Comparison of ENCODE assay signal across 1 cellular context in the genomic region with DNA sequence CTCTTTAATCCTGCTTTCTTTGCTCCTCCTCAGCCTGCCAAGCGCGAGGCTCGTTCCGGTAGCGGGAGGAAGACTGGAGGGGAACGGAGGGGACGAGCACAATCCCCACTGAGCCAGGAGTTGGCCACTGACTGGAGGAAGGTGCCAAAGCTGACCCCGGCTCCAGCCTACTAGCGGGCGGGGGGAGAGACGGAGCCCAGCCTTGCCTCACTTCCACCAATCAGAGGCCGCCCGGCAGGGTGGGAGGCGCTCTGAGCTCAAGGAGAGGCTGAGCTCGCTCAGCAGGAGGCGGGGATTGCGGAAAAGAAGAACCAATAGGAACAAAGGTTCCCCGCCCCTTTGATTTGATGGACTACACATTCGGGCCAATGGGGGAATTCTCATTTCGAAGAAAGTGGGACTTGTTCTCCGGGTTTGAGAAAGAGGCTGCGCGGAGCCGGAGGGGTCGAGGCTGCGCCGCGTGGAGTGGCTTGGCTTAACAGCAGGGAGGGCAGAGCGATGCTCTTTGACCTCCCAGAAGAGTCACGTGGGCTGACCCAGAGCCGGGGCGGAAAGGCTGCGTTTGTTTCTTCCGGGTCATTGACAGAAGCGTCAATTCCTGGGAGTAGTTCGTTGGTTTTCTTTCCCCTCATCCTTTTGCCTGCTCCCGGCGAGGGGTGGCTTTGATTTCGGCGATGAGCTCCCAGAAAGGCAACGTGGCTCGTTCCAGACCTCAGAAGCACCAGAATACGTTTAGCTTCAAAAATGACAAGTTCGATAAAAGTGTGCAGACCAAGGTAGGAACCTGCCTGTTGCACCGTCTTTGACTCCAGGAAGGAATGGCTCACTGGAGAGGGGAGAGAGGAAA.
TF ChIP-seq lines count a peak whose summit lies in the region.

TSS of gene ABHD17B (minus strand) at position 133 of the 847 bp plus-strand sequence. CDS start 36,113 bp downstream, outside the sequence.
A gene with protein sequence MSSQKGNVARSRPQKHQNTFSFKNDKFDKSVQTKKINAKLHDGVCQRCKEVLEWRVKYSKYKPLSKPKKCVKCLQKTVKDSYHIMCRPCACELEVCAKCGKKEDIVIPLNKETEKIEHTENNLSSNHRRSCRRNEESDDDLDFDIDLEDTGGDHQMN (plus strand): TSS at position 579 of the 847 bp plus-strand sequence. CDS start 96 bp downstream, at position 675.

TF ChIP-seq in HepG2, 621 proteins besides CTCF, POLR2A, EP300 and RAD21 (continued from another document and continues in another):
- TF ChIP-seq, protein P1, sequence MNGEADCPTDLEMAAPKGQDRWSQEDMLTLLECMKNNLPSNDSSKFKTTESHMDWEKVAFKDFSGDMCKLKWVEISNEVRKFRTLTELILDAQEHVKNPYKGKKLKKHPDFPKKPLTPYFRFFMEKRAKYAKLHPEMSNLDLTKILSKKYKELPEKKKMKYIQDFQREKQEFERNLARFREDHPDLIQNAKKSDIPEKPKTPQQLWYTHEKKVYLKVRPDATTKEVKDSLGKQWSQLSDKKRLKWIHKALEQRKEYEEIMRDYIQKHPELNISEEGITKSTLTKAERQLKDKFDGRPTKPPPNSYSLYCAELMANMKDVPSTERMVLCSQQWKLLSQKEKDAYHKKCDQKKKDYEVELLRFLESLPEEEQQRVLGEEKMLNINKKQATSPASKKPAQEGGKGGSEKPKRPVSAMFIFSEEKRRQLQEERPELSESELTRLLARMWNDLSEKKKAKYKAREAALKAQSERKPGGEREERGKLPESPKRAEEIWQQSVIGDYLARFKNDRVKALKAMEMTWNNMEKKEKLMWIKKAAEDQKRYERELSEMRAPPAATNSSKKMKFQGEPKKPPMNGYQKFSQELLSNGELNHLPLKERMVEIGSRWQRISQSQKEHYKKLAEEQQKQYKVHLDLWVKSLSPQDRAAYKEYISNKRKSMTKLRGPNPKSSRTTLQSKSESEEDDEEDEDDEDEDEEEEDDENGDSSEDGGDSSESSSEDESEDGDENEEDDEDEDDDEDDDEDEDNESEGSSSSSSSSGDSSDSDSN (CRISPR knock-in tag; IDR thresholded peaks at IDR 0.05): peak; percentile 96
- peak; percentile 88 for TF ChIP-seq ZNF816 (CRISPR knock-in tag; IDR thresholded peaks at IDR 0.05; ENCODE audit: borderline replicate concordance)
- TF ChIP-seq HNRNPK (IDR thresholded peaks at IDR 0.05; ENCODE audit: low read depth, low read length, poor library complexity, severe bottlenecking): no peak
- TF ChIP-seq TBX2 (CRISPR knock-in tag; IDR thresholded peaks at IDR 0.05; ENCODE audit: borderline replicate concordance): peak; percentile 81
- TF ChIP-seq PHF20 (CRISPR knock-in tag; IDR thresholded peaks at IDR 0.05): peak; percentile 74
- peak; percentile 71 for TF ChIP-seq TGIF2 (CRISPR knock-in tag; IDR thresholded peaks at IDR 0.05)
- peak; percentile 62 for TF ChIP-seq GATAD2A (CRISPR knock-in tag; IDR thresholded peaks at IDR 0.05)
- TF ChIP-seq, protein P2, sequence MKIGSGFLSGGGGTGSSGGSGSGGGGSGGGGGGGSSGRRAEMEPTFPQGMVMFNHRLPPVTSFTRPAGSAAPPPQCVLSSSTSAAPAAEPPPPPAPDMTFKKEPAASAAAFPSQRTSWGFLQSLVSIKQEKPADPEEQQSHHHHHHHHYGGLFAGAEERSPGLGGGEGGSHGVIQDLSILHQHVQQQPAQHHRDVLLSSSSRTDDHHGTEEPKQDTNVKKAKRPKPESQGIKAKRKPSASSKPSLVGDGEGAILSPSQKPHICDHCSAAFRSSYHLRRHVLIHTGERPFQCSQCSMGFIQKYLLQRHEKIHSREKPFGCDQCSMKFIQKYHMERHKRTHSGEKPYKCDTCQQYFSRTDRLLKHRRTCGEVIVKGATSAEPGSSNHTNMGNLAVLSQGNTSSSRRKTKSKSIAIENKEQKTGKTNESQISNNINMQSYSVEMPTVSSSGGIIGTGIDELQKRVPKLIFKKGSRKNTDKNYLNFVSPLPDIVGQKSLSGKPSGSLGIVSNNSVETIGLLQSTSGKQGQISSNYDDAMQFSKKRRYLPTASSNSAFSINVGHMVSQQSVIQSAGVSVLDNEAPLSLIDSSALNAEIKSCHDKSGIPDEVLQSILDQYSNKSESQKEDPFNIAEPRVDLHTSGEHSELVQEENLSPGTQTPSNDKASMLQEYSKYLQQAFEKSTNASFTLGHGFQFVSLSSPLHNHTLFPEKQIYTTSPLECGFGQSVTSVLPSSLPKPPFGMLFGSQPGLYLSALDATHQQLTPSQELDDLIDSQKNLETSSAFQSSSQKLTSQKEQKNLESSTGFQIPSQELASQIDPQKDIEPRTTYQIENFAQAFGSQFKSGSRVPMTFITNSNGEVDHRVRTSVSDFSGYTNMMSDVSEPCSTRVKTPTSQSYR (CRISPR knock-in tag; IDR thresholded peaks at IDR 0.05; ENCODE audit: borderline replicate concordance): peak; percentile 37; the same call in 1 of the 2 replicates
- TF ChIP-seq SOX13 (IDR thresholded peaks at IDR 0.05): no peak
- peak in 1 of 2 experiments; percentile 33; a peak in 1 of 4 replicates for TF ChIP-seq SOX13 (CRISPR knock-in tag; conservative IDR thresholded peaks at IDR 0.05 in 1 of 2, IDR thresholded peaks at IDR 0.05 in 1 of 2)
- TF ChIP-seq, protein P3, sequence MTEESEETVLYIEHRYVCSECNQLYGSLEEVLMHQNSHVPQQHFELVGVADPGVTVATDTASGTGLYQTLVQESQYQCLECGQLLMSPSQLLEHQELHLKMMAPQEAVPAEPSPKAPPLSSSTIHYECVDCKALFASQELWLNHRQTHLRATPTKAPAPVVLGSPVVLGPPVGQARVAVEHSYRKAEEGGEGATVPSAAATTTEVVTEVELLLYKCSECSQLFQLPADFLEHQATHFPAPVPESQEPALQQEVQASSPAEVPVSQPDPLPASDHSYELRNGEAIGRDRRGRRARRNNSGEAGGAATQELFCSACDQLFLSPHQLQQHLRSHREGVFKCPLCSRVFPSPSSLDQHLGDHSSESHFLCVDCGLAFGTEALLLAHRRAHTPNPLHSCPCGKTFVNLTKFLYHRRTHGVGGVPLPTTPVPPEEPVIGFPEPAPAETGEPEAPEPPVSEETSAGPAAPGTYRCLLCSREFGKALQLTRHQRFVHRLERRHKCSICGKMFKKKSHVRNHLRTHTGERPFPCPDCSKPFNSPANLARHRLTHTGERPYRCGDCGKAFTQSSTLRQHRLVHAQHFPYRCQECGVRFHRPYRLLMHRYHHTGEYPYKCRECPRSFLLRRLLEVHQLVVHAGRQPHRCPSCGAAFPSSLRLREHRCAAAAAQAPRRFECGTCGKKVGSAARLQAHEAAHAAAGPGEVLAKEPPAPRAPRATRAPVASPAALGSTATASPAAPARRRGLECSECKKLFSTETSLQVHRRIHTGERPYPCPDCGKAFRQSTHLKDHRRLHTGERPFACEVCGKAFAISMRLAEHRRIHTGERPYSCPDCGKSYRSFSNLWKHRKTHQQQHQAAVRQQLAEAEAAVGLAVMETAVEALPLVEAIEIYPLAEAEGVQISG (CRISPR knock-in tag; IDR thresholded peaks at IDR 0.05): peak; percentile 77
- TF ChIP-seq ZSCAN21 (CRISPR knock-in tag; IDR thresholded peaks at IDR 0.05; ENCODE audit: borderline replicate concordance): no peak; the same call in 1 of the 2 replicates
- TF ChIP-seq, protein P4, sequence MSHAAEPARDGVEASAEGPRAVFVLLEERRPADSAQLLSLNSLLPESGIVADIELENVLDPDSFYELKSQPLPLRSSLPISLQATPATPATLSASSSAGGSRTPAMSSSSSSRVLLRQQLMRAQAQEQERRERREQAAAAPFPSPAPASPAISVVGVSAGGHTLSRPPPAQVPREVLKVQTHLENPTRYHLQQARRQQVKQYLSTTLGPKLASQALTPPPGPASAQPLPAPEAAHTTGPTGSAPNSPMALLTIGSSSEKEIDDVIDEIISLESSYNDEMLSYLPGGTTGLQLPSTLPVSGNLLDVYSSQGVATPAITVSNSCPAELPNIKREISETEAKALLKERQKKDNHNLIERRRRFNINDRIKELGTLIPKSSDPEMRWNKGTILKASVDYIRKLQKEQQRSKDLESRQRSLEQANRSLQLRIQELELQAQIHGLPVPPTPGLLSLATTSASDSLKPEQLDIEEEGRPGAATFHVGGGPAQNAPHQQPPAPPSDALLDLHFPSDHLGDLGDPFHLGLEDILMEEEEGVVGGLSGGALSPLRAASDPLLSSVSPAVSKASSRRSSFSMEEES (CRISPR knock-in tag; IDR thresholded peaks at IDR 0.05): peak; percentile 89
- TF ChIP-seq, protein P5, sequence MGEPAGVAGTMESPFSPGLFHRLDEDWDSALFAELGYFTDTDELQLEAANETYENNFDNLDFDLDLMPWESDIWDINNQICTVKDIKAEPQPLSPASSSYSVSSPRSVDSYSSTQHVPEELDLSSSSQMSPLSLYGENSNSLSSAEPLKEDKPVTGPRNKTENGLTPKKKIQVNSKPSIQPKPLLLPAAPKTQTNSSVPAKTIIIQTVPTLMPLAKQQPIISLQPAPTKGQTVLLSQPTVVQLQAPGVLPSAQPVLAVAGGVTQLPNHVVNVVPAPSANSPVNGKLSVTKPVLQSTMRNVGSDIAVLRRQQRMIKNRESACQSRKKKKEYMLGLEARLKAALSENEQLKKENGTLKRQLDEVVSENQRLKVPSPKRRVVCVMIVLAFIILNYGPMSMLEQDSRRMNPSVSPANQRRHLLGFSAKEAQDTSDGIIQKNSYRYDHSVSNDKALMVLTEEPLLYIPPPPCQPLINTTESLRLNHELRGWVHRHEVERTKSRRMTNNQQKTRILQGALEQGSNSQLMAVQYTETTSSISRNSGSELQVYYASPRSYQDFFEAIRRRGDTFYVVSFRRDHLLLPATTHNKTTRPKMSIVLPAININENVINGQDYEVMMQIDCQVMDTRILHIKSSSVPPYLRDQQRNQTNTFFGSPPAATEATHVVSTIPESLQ (CRISPR knock-in tag; conservative IDR thresholded peaks at IDR 0.05): peak; percentile 34; the same call in 1 of the 2 replicates
- TF ChIP-seq, protein P6, sequence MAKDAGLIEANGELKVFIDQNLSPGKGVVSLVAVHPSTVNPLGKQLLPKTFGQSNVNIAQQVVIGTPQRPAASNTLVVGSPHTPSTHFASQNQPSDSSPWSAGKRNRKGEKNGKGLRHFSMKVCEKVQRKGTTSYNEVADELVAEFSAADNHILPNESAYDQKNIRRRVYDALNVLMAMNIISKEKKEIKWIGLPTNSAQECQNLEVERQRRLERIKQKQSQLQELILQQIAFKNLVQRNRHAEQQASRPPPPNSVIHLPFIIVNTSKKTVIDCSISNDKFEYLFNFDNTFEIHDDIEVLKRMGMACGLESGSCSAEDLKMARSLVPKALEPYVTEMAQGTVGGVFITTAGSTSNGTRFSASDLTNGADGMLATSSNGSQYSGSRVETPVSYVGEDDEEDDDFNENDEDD (CRISPR knock-in tag; IDR thresholded peaks at IDR 0.05; ENCODE audit: borderline replicate concordance): peak; percentile 68; the same call in 1 of the 2 replicates
- 0 out of 2 replicates have a peak, but pooled peaks have one; percentile 8 for TF ChIP-seq SSRP1 (CRISPR knock-in tag; IDR thresholded peaks at IDR 0.05)
- peak; percentile 61 for TF ChIP-seq REPIN1 (CRISPR knock-in tag; IDR thresholded peaks at IDR 0.05; ENCODE audit: borderline replicate concordance, low read depth)
- TF ChIP-seq, protein P7, sequence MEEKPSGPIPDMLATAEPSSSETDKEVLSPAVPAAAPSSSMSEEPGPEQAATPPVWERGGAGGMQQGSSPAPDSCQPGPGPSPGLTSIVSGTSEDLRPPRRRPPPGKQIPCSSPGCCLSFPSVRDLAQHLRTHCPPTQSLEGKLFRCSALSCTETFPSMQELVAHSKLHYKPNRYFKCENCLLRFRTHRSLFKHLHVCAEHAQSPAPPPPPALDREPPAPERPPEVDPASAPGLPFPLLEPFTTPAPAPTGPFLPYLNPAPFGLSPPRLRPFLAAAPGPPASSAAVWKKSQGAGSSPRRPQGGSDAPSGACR (CRISPR knock-in tag; IDR thresholded peaks at IDR 0.05): no peak
- no peak for TF ChIP-seq ZNF253 (CRISPR knock-in tag; IDR thresholded peaks at IDR 0.05; ENCODE audit: borderline replicate concordance)
- no peak for TF ChIP-seq ZUFSP (CRISPR knock-in tag; IDR thresholded peaks at IDR 0.05; ENCODE audit: borderline replicate concordance)
- TF ChIP-seq MEF2D (CRISPR knock-in tag; IDR thresholded peaks at IDR 0.05): 0 out of 2 replicates have a peak, but pooled peaks have one; percentile 29
- TF ChIP-seq IKZF4 (CRISPR knock-in tag; IDR thresholded peaks at IDR 0.05; ENCODE audit: borderline replicate concordance, low read depth, not compliant biosample characterization): peak; percentile 24
- TF ChIP-seq, protein P8, sequence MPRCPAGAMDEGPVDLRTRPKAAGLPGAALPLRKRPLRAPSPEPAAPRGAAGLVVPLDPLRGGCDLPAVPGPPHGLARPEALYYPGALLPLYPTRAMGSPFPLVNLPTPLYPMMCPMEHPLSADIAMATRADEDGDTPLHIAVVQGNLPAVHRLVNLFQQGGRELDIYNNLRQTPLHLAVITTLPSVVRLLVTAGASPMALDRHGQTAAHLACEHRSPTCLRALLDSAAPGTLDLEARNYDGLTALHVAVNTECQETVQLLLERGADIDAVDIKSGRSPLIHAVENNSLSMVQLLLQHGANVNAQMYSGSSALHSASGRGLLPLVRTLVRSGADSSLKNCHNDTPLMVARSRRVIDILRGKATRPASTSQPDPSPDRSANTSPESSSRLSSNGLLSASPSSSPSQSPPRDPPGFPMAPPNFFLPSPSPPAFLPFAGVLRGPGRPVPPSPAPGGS (CRISPR knock-in tag; IDR thresholded peaks at IDR 0.05): 0 out of 2 replicates have a peak, but pooled peaks have one; percentile 62
- TF ChIP-seq KLF9 (CRISPR knock-in tag; IDR thresholded peaks at IDR 0.05; ENCODE audit: low read depth): peak; percentile 45; the same call in 1 of the 2 replicates
- peak; percentile 31 for TF ChIP-seq ZFP1 (CRISPR knock-in tag; IDR thresholded peaks at IDR 0.05)
- no peak for TF ChIP-seq NCOR1 (IDR thresholded peaks at IDR 0.05; ENCODE audit: borderline replicate concordance, low read length)
- TF ChIP-seq THAP11 (CRISPR knock-in tag; IDR thresholded peaks at IDR 0.05): peak; percentile 91
- peak; percentile 58; the same call in 1 of the 3 replicates for TF ChIP-seq MXI1 (IDR thresholded peaks at IDR 0.05; ENCODE audit: borderline replicate concordance, low read depth, low read length)
- TF ChIP-seq DR1 (CRISPR knock-in tag; IDR thresholded peaks at IDR 0.05): peak; percentile 94
- TF ChIP-seq, protein P9, sequence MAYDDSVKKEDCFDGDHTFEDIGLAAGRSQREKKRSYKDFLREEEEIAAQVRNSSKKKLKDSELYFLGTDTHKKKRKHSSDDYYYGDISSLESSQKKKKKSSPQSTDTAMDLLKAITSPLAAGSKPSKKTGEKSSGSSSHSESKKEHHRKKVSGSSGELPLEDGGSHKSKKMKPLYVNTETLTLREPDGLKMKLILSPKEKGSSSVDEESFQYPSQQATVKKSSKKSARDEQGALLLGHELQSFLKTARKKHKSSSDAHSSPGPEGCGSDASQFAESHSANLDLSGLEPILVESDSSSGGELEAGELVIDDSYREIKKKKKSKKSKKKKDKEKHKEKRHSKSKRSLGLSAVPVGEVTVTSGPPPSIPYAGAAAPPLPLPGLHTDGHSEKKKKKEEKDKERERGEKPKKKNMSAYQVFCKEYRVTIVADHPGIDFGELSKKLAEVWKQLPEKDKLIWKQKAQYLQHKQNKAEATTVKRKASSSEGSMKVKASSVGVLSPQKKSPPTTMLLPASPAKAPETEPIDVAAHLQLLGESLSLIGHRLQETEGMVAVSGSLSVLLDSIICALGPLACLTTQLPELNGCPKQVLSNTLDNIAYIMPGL (CRISPR knock-in tag; IDR thresholded peaks at IDR 0.05; ENCODE audit: borderline replicate concordance in 1 of 2, low read depth in 1 of 2): peak; percentile 72 to 80; a peak in 3 of 4 replicates
